In genomic region chr10:13788701-13789447, GRCh38 we compare ENCODE assay signal across 10 cellular contexts.
DNase-seq lines count a peak whose midpoint lies in the region; ATAC-seq and TF ChIP-seq lines count a peak whose summit lies in the region.
"Had no signal": no experiment of that assay in that cellular context is flagged by ENCODE, and none has a peak within 500 bp of the region (broad histone marks: within the 10 kb centered on the region; RNA-seq: fewer than 3 reads in every experiment).

No MANE protein-coding gene starts in this region.

- ATAC-seq in central memory CD8-positive, alpha-beta T cell (replicated peaks; ENCODE audit: extremely low read depth, poor library complexity, severe bottlenecking) = no peak
- ATAC-seq in lower lobe of right lung (peak in 1 of 2 donors; percentile 41), GM18858 (IDR thresholded peaks at IDR 0.05; ENCODE audit: unreplicated experiment) (no peak), HG03469 (IDR thresholded peaks at IDR 0.05; ENCODE audit: unreplicated experiment) (no peak)

- TF ChIP-seq EP300 in transverse colon (IDR thresholded peaks at IDR 0.05; ENCODE audit: low read depth) = no peak

- 61 to 76% methylated on average over 4 to 9 of the region's 9 CpGs for WGBS in transverse colon (ENCODE audit: low coverage in 1 of 2), 2 donors

- H3K27ac Mint-ChIP-seq in activated CD4-positive, alpha-beta T cell treated with anti-CD3 and anti-CD28 coated beads, Interleukin-2, amount 10 ng/mL, durations not matched to agents 24 days and 14 days = peak overlapping the region; percentile 91
- H3K27ac Mint-ChIP-seq in central memory CD8-positive, alpha-beta T cell (ENCODE audit: low read depth) = no peak overlapping the region

- TF ChIP-seq CTCF in lower lobe of right lung (IDR thresholded peaks at IDR 0.05) = no peak
- no peak for TF ChIP-seq CTCF in transverse colon (IDR thresholded peaks at IDR 0.05)

- H3K4me1 Mint-ChIP-seq in activated CD4-positive, alpha-beta T cell treated with anti-CD3 and anti-CD28 coated beads, Interleukin-2, amount 10 ng/mL, durations not matched to agents 24 days and 14 days = peaks cover 27% of the 10 kb centered on the region
- peaks cover 24% of the 10 kb centered on the region for H3K4me1 Mint-ChIP-seq in central memory CD8-positive, alpha-beta T cell

- no peaks in the 10 kb centered on the region for H3K36me3 Mint-ChIP-seq in activated CD4-positive, alpha-beta T cell treated with anti-CD3 and anti-CD28 coated beads, Interleukin-2, amount 10 ng/mL, durations not matched to agents 24 days and 14 days (ENCODE audit: low read depth)
- H3K36me3 Mint-ChIP-seq in central memory CD8-positive, alpha-beta T cell (ENCODE audit: insufficient read depth) = peaks cover 12% of the 10 kb centered on the region

- intact Hi-C loops in activated CD4-positive, alpha-beta T cell treated with anti-CD3 and anti-CD28 coated beads, Interleukin-2, amount 10 ng/mL, durations not matched to agents 24 days and 14 days (cut with micrococcal nuclease) = loop anchor here (10.0 kb wide), 1 partner anchor 1086 kb away; the partner anchor contains the start of gene SUV39H2
- intact Hi-C loops in lower lobe of right lung (cut with DNase I) = no loop called here
- intact Hi-C loops in transverse colon (cut with DNase I; ENCODE audit: low total_unique reads) = loop anchor here (5.0 kb wide), 1 partner anchor 303 kb away; no protein-coding TSS in a partner anchor

- no peaks in the 10 kb centered on the region for H3K9me3 Mint-ChIP-seq in activated CD4-positive, alpha-beta T cell treated with anti-CD3 and anti-CD28 coated beads, Interleukin-2, amount 10 ng/mL, durations not matched to agents 24 days and 14 days
- no peaks in the 10 kb centered on the region for H3K9me3 Mint-ChIP-seq in central memory CD8-positive, alpha-beta T cell
- H3K9me3 Mint-ChIP-seq: nephron had no signal

- in situ Hi-C loops in transverse colon (cut with MboI; ENCODE audit: low pct_ligation_motif_present in 1 of 4, low pct_unique_long_range_greater_than_20kb in 1 of 4, low sequenced_read_pairs in 3 of 4) = loop anchor here in 2 of 4 donors (25.0 kb wide), 3 partner anchors 298 to 698 kb away; no protein-coding TSS in a partner anchor

- H3K27ac ChIP-seq in lower lobe of right lung (peak overlapping the region; percentile 41), transverse colon (peak overlapping the region; percentile 4 to 59 (median 52))

- H3K4me3 Mint-ChIP-seq in activated CD4-positive, alpha-beta T cell treated with anti-CD3 and anti-CD28 coated beads, Interleukin-2, amount 10 ng/mL, durations not matched to agents 24 days and 14 days = peak overlapping the region; percentile 26
- H3K4me3 Mint-ChIP-seq in central memory CD8-positive, alpha-beta T cell = peak overlapping the region; percentile 54
- H3K4me3 Mint-ChIP-seq: nephron had no signal

- H3K27me3 Mint-ChIP-seq in activated CD4-positive, alpha-beta T cell treated with anti-CD3 and anti-CD28 coated beads, Interleukin-2, amount 10 ng/mL, durations not matched to agents 24 days and 14 days = no peaks in the 10 kb centered on the region
- H3K27me3 Mint-ChIP-seq in central memory CD8-positive, alpha-beta T cell = no peaks in the 10 kb centered on the region

- no peak for TF ChIP-seq POLR2A in transverse colon (IDR thresholded peaks at IDR 0.05)

- H3K4me3 ChIP-seq in lower lobe of right lung (no peak overlapping the region), transverse colon (no peak overlapping the region)

- peak; percentile 70 for DNase-seq in activated CD4-positive, alpha-beta T cell treated with anti-CD3 and anti-CD28 coated beads, Interleukin-2, amount 10 ng/mL, durations not matched to agents 24 days and 14 days
- no peak for DNase-seq in activated CD4-positive, alpha-beta T cell treated with anti-CD3 and anti-CD28 coated beads for 4 hours
- no peak for DNase-seq in central memory CD8-positive, alpha-beta T cell (ENCODE audit: low spot score in 2 of 2)
- no peak for DNase-seq in lower lobe of right lung
- DNase-seq in transverse colon = peak; percentile 22
- DNase-seq in activated CD4-positive, alpha-beta T cell treated with anti-CD3 and anti-CD28 coated beads, Interleukin-2, amount 50 U/mL, for 1 hour = no peak
- DNase-seq: AML-193 had no signal

- H3K9me3 ChIP-seq in lower lobe of right lung = no peaks in the 10 kb centered on the region
- no peaks in the 10 kb centered on the region for H3K9me3 ChIP-seq in transverse colon

- H3K36me3 ChIP-seq in lower lobe of right lung = peaks cover 14% of the 10 kb centered on the region
- H3K36me3 ChIP-seq in transverse colon = no peaks in the 10 kb centered on the region

- H3K4me1 ChIP-seq in lower lobe of right lung (peaks cover 31% of the 10 kb centered on the region), transverse colon (peaks cover 4 to 29% (median 7%) of the 10 kb centered on the region in 4 donors)

- H3K27me3 ChIP-seq in lower lobe of right lung (ENCODE audit: low read depth) (no peaks in the 10 kb centered on the region), transverse colon (no peaks in the 10 kb centered on the region)

Comparison
In these comparisons a context has a peak if more than half of its experiments do, and no peak if none do; other contexts are left out.
1. DNase-seq: peak in activated CD4-positive, alpha-beta T cell treated with anti-CD3 and anti-CD28 coated beads, Interleukin-2, amount 10 ng/mL, durations not matched to agents 24 days and 14 days (single experiment) and transverse colon (single experiment); none in activated CD4-positive, alpha-beta T cell treated with anti-CD3 and anti-CD28 coated beads for 4 hours (0 of 2), central memory CD8-positive, alpha-beta T cell (0 of 2), lower lobe of right lung (single experiment) and activated CD4-positive, alpha-beta T cell treated with anti-CD3 and anti-CD28 coated beads, Interleukin-2, amount 50 U/mL, for 1 hour (single experiment).